25 cellular contexts compared by ENCODE assay signal in the genomic region with DNA sequence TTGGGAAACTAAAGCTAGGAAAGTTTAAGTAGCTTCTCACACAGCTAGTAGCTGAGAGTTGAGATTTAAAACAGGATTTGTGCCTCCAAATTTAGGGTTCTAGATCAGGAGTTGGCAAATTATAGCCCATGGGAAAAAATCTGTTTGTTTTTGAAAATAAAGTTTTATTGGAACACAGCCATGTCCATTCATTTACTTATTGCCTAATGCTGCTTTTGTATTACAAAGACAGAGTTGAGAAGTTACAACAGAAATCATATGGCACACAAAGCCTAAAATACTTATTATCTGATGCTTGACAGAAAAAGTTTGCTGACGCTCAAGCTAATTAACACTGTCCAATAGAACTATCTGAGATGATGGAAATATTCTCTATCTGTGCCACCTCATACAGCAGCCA.
A peak's percentile ranks its signal among the peaks of the same experiment; 100 is the strongest.
DNase-seq lines count a peak whose midpoint lies in the region; FAIRE-seq and TF ChIP-seq lines count a peak whose summit lies in the region.
"Had no signal": no experiment of that assay in that cellular context is flagged by ENCODE, and none has a peak within 500 bp of the region (broad histone marks: within the 10 kb centered on the region; RNA-seq: fewer than 3 reads in every experiment).

No MANE protein-coding gene starts in this region.

- peaks cover 0 to 5% of the 10 kb centered on the region in 2 donors for H3K4me1 ChIP-seq in right atrium auricular region
- H3K4me1 ChIP-seq: BLaER1 had no signal

- DNase-seq in right atrium auricular region (ENCODE audit: low spot score) (no peak), cardiac septum (ENCODE audit: low spot score) (no peak), choroid plexus epithelial cell (ENCODE audit: low read depth) (peak; percentile 40), fibroblast of pulmonary artery (ENCODE audit: low read depth) (peak; percentile 60), GM19239 (ENCODE audit: insufficient read length, low spot score) (no peak), NOMO-1 treated with dmso at 0.1 percent for 144 hours (lab: John Stamatoyannopoulos, UW; ENCODE audit: unreplicated experiment) (no peak), DMS 273 treated with DMSO at 0.1 percent for 48 hours (lab: John Stamatoyannopoulos, UW) (no peak), NCI-H82 treated with DMSO at 0.1 percent for 48 hours (lab: John Stamatoyannopoulos, UW; ENCODE audit: unreplicated experiment) (no peak)
- DNase-seq: CD4-positive, CD25-positive, alpha-beta regulatory T cell; HCEC 1CT; Karpas-422; MV-4-11; NCI-H1105 treated with DMSO at 0.1 percent for 48 hours; NCI-H146; NCI-H1930; NCI-H2107; NCI-H524; NCI-H748 treated with DMSO at 0.1 percent for 48 hours; PC-9 had no signal

- H3K36me3 ChIP-seq in right atrium auricular region: peaks cover 16% of the 10 kb centered on the region
- H3K36me3 ChIP-seq: BLaER1, SJSA1 had no signal

- no peak overlapping the region for H3K4me3 ChIP-seq in right atrium auricular region
- H3K4me3 ChIP-seq in choroid plexus epithelial cell (ENCODE audit: low read depth, low read length): no peak overlapping the region
- H3K4me3 ChIP-seq in fibroblast of pulmonary artery (replicated peaks; ENCODE audit: low read depth, low read length): no peak overlapping the region
- H3K4me3 ChIP-seq: BLaER1, PC-9, SJSA1 had no signal

- peak overlapping the region; percentile 1 to 14 for H3K27ac ChIP-seq in right atrium auricular region
- H3K27ac ChIP-seq: BLaER1, HL-60, PC-9, SJSA1 had no signal

- intact Hi-C loops in cardiac septum (cut with DNase I): no loop called here

- FAIRE-seq in GM19239 (lab: Jason Lieb, UNC): no peak
- FAIRE-seq: A204.1, GM18507, H1 had no signal

- H3K9me3 ChIP-seq in right atrium auricular region: no peaks in the 10 kb centered on the region
- H3K9me3 ChIP-seq: BLaER1, SJSA1 had no signal

- TF ChIP-seq CTCF in right atrium auricular region (IDR thresholded peaks at IDR 0.05) (no peak), choroid plexus epithelial cell (conservative IDR thresholded peaks at IDR 0.05; ENCODE audit: low read depth, low read length) (no peak), fibroblast of pulmonary artery (IDR thresholded peaks at IDR 0.05; ENCODE audit: low read length, missing control alignments) (no peak)

- H3K27me3 ChIP-seq in right atrium auricular region: no peaks in the 10 kb centered on the region
- H3K27me3 ChIP-seq: BLaER1, SJSA1 had no signal

Comparison
In these comparisons a context has a peak if more than half of its experiments do, and no peak if none do; other contexts are left out.
1. DNase-seq: peak in choroid plexus epithelial cell (single experiment) and fibroblast of pulmonary artery (single experiment); none in right atrium auricular region (single experiment), cardiac septum (single experiment), GM19239 (single experiment), NOMO-1 treated with dmso at 0.1 percent for 144 hours (single experiment), DMS 273 treated with DMSO at 0.1 percent for 48 hours (single experiment) and NCI-H82 treated with DMSO at 0.1 percent for 48 hours (single experiment).